ENCODE assay signal across 9 cellular contexts in genomic region chrX:111100191-111100590, GRCh38. TPM values are rescaled to one million over a fixed set of nuclear protein-coding genes. Genes with fewer than 3 reads are reported as not detected.
DNase-seq lines count a peak whose midpoint lies in the region; ATAC-seq, FAIRE-seq and TF ChIP-seq lines count a peak whose summit lies in the region.
"Had no signal": no experiment of that assay in that cellular context is flagged by ENCODE, and none has a peak within 500 bp of the region (broad histone marks: within the 10 kb centered on the region; RNA-seq: fewer than 3 reads in every experiment).

No MANE protein-coding gene starts in this region.

- no peak overlapping the region for H3K27ac ChIP-seq in pancreas

- peaks cover 5% of the 10 kb centered on the region for H3K27me3 Mint-ChIP-seq in activated CD4-positive, alpha-beta T cell treated with anti-CD3 and anti-CD28 coated beads for 36 hours

- peaks cover 15% of the 10 kb centered on the region for H3K4me1 Mint-ChIP-seq in activated CD4-positive, alpha-beta T cell treated with anti-CD3 and anti-CD28 coated beads for 36 hours

- no peaks in the 10 kb centered on the region for H3K36me3 Mint-ChIP-seq in activated CD4-positive, alpha-beta T cell treated with anti-CD3 and anti-CD28 coated beads for 36 hours (ENCODE audit: low read depth)
- H3K36me3 Mint-ChIP-seq: activated naive CD4-positive, alpha-beta T cell treated with anti-CD3 and anti-CD28 coated beads, Interleukin-2, amount 50 U/mL, for 24 hours had no signal

- peak; percentile 25 for DNase-seq in activated CD4-positive, alpha-beta T cell treated with anti-CD3 and anti-CD28 coated beads for 36 hours
- DNase-seq in activated CD4-positive, alpha-beta T cell treated with anti-CD3 and anti-CD28 coated beads for 1 hour, result no peak
- DNase-seq in KBM-7, result peak; percentile 55
- DNase-seq in epithelial cell of proximal tubule (ENCODE audit: low read depth), result no peak
- peak in 1 of 6 donors; percentile 42 for DNase-seq in pancreas
- DNase-seq in C1 segment of cervical spinal cord (lab: John Stamatoyannopoulos, UW), result no peak

- H3K4me3 ChIP-seq in epithelial cell of proximal tubule (ENCODE audit: low read depth, low read length) (no peak overlapping the region), pancreas (no peak overlapping the region)

- H3K36me3 ChIP-seq in pancreas, result peaks cover 0 to 3% (median 0%) of the 10 kb centered on the region in 3 donors

- peaks cover 0 to 5% (median 0%) of the 10 kb centered on the region in 4 donors for H3K27me3 ChIP-seq in pancreas

- in situ Hi-C loops in KBM-7 (cut with MboI; ENCODE audit: low pct_unique_long_range_greater_than_20kb, low sequenced_read_pairs), result no loop called here

- H3K9me3 Mint-ChIP-seq in activated CD4-positive, alpha-beta T cell treated with anti-CD3 and anti-CD28 coated beads for 36 hours (ENCODE audit: low read depth), result no peaks in the 10 kb centered on the region
- H3K9me3 Mint-ChIP-seq: activated naive CD4-positive, alpha-beta T cell treated with anti-CD3 and anti-CD28 coated beads, Interleukin-2, amount 50 U/mL, for 24 hours had no signal

- no peak overlapping the region for H3K27ac Mint-ChIP-seq in activated CD4-positive, alpha-beta T cell treated with anti-CD3 and anti-CD28 coated beads for 36 hours
- H3K27ac Mint-ChIP-seq: activated naive CD4-positive, alpha-beta T cell treated with anti-CD3 and anti-CD28 coated beads, Interleukin-2, amount 50 U/mL, for 24 hours had no signal

- FAIRE-seq in pancreas (lab: Jason Lieb, UNC), result no peak

- intact Hi-C loops in activated CD4-positive, alpha-beta T cell treated with anti-CD3 and anti-CD28 coated beads for 36 hours (cut with DNase I, micrococcal nuclease), result loop anchor here (1.0 to 5.0 kb wide), 3 partner anchors 108 to 648 kb away; no protein-coding TSS in a partner anchor
- intact Hi-C loops in pancreas (cut with DNase I), result loop anchor here in 2 of 3 donors (5.0 to 10.0 kb wide), 2 partner anchors 95 to 108 kb away; no protein-coding TSS in a partner anchor

- CTCF ChIA-PET in activated CD4-positive, alpha-beta T cell treated with anti-CD3 and anti-CD28 coated beads for 36 hours (lab: Charles Lee), result interaction anchor here (0.6 to 1.8 kb wide), 7 partner anchors 15 to 345 kb away, joined by 3 to 4 read pairs (median 4); no protein-coding TSS in a partner anchor

- POLR2A ChIA-PET in activated CD4-positive, alpha-beta T cell treated with anti-CD3 and anti-CD28 coated beads for 36 hours (lab: Charles Lee), result no interaction called here

- H3K4me3 Mint-ChIP-seq in activated CD4-positive, alpha-beta T cell treated with anti-CD3 and anti-CD28 coated beads for 36 hours, result no peak overlapping the region
- H3K4me3 Mint-ChIP-seq: activated naive CD4-positive, alpha-beta T cell treated with anti-CD3 and anti-CD28 coated beads, Interleukin-2, amount 50 U/mL, for 24 hours had no signal

- WGBS in pancreas, 2 donors, result 13 to 32% methylated on average over 5 of the region's 5 CpGs

- no peaks in the 10 kb centered on the region for H3K4me1 ChIP-seq in pancreas

- TF ChIP-seq CTCF in epithelial cell of proximal tubule (conservative IDR thresholded peaks at IDR 0.05; ENCODE audit: low read depth, low read length) (peak; percentile 58), pancreas (IDR thresholded peaks at IDR 0.05) (peak in 3 of 4 donors; percentile 28 to 45 (median 44))

- ATAC-seq in activated CD4-positive, alpha-beta T cell treated with anti-CD3 and anti-CD28 coated beads for 36 hours, result peak; percentile 61
- ATAC-seq in GM21360 (IDR thresholded peaks at IDR 0.05; ENCODE audit: unreplicated experiment), result peak; percentile 65
- ATAC-seq in SK-N-SH treated with all-trans-retinoic acid at 6 μM for 48 hours, result peak; percentile 70
- peak in 3 of 4 donors; percentile 22 to 31 (median 29) for ATAC-seq in pancreas

- H3K9me3 ChIP-seq in pancreas, result no peaks in the 10 kb centered on the region

TF ChIP-seq in SK-N-SH treated with all-trans-retinoic acid at 6 μM for 48 hours, 23 proteins besides CTCF, POLR2A, EP300 and RAD21:
- TF ChIP-seq CSDC2 (CRISPR knock-in tag; IDR thresholded peaks at IDR 0.05) (no peak), ARNTL (CRISPR knock-in tag; IDR thresholded peaks at IDR 0.05; ENCODE audit: borderline replicate concordance, low read depth) (no peak), GLIS3 (CRISPR knock-in tag; IDR thresholded peaks at IDR 0.05) (no peak), ZFP3 (CRISPR knock-in tag; IDR thresholded peaks at IDR 0.05) (no peak), PPARA (CRISPR knock-in tag; IDR thresholded peaks at IDR 0.05; ENCODE audit: borderline replicate concordance) (no peak)

RNA-seq across cellular contexts. Expression of gene PAK3, which starts 4.2 kb away (rescaled TPM):
- under 1 TPM; 0.26 to 0.37 TPM for total RNA-seq in activated CD4-positive, alpha-beta T cell treated with anti-CD3 and anti-CD28 coated beads for 36 hours
- total RNA-seq in epithelial cell of proximal tubule, result 4.3 and 4.5 TPM in 2 replicates
- 10 to 100 TPM; 19.4 to 40.5 (median 31.6) TPM for total RNA-seq in pancreas
- polyA plus RNA-seq in pancreas, result 10 to 100 TPM; 13.2 to 15.5 TPM

Comparison
In these comparisons a context has a peak if more than half of its experiments do, and no peak if none do; other contexts are left out.
1. DNase-seq: peak in activated CD4-positive, alpha-beta T cell treated with anti-CD3 and anti-CD28 coated beads for 36 hours (single experiment) and KBM-7 (single experiment); none in activated CD4-positive, alpha-beta T cell treated with anti-CD3 and anti-CD28 coated beads for 1 hour (single experiment), epithelial cell of proximal tubule (single experiment) and C1 segment of cervical spinal cord (0 of 14).
2. Peak in every context shown above with its lines, with median percentiles within 50 percentile points of each other: ATAC-seq.